Comparison of ENCODE assay signal across 25 cellular contexts in genomic region chr2:176112375-176113302, GRCh38. TPM values are rescaled to one million over a fixed set of nuclear protein-coding genes. Genes with fewer than 3 reads are reported as not detected.
DNase-seq lines count a peak whose midpoint lies in the region; ATAC-seq and TF ChIP-seq lines count a peak whose summit lies in the region.
"Had no signal": no experiment of that assay in that cellular context is flagged by ENCODE, and none has a peak within 500 bp of the region (broad histone marks: within the 10 kb centered on the region; RNA-seq: fewer than 3 reads in every experiment).

No MANE protein-coding gene starts in this region.

- peaks cover 8% of the 10 kb centered on the region for H3K4me1 Mint-ChIP-seq in activated naive CD8-positive, alpha-beta T cell (ENCODE audit: low read depth)
- H3K4me1 Mint-ChIP-seq in activated naive CD8-positive, alpha-beta T cell treated with anti-CD3 and anti-CD28 coated beads, Interleukin-2, amount 50 U/mL, for 24 hours = peaks cover 7% of the 10 kb centered on the region
- H3K4me1 Mint-ChIP-seq in nephron = peaks cover 25% of the 10 kb centered on the region

- no peak overlapping the region for H3K4me3 ChIP-seq in colonic mucosa
- H3K4me3 ChIP-seq: adrenal gland, HAP-1, upper lobe of left lung had no signal

- no peak for DNase-seq in activated naive CD8-positive, alpha-beta T cell treated with anti-CD3 and anti-CD28 coated beads, Interleukin-2, amount 50 U/mL, for 24 hours
- no peak for DNase-seq in colonic mucosa
- DNase-seq in NCI-H510A (lab: John Stamatoyannopoulos, UW) = no peak
- DNase-seq in dedifferentiated amniotic fluid mesenchymal stem cell (ENCODE audit: extremely low spot score) = no peak
- no peak for DNase-seq in G401 (ENCODE audit: low spot score)
- DNase-seq: activated CD4-positive, alpha-beta T cell treated with anti-CD3 and anti-CD28 coated beads for 36 hours; adrenal gland; mesendoderm; naive thymus-derived CD4-positive, alpha-beta T cell; NCI-H187; NCI-H345; SJCRH30; stimulated activated CD8-positive, alpha-beta memory T cell treated with anti-CD3 and anti-CD28 coated beads, Interleukin-4, amount 100 ng/mL, for 48 hours had no signal

- H3K27me3 Mint-ChIP-seq in activated naive CD8-positive, alpha-beta T cell = peaks cover 55% of the 10 kb centered on the region
- peaks cover 87% of the 10 kb centered on the region for H3K27me3 Mint-ChIP-seq in activated naive CD8-positive, alpha-beta T cell treated with anti-CD3 and anti-CD28 coated beads, Interleukin-2, amount 50 U/mL, for 24 hours
- peaks cover 97% of the 10 kb centered on the region for H3K27me3 Mint-ChIP-seq in nephron (ENCODE audit: low read depth)

- H3K27ac Mint-ChIP-seq in activated naive CD8-positive, alpha-beta T cell = peak overlapping the region; percentile 22
- H3K27ac Mint-ChIP-seq in activated naive CD8-positive, alpha-beta T cell treated with anti-CD3 and anti-CD28 coated beads, Interleukin-2, amount 50 U/mL, for 24 hours = no peak overlapping the region
- peak overlapping the region in 2 of 3 experiments; percentile 85 to 99 for H3K27ac Mint-ChIP-seq in nephron
- H3K27ac Mint-ChIP-seq: activated CD4-positive, alpha-beta T cell treated with anti-CD3 and anti-CD28 coated beads for 36 hours; activated T-helper 2 cell treated with anti-CD3 and anti-CD28 coated beads, Interferon-gamma antibody, Interleukin-2, Interleukin-4, amounts not matched to agents 10 μg/mL and 5 μg/mL and 100 μg/mL, durations not matched to agents 14 hours and 24 hours and 36 hours had no signal

- H3K27ac ChIP-seq in colonic mucosa = no peak overlapping the region
- H3K27ac ChIP-seq: adrenal gland, C4-2B, KMS-11, parathyroid adenoma, upper lobe of left lung had no signal

- H3K9me3 Mint-ChIP-seq in activated naive CD8-positive, alpha-beta T cell (ENCODE audit: low read depth) = no peaks in the 10 kb centered on the region
- peaks cover 15% of the 10 kb centered on the region for H3K9me3 Mint-ChIP-seq in activated naive CD8-positive, alpha-beta T cell treated with anti-CD3 and anti-CD28 coated beads, Interleukin-2, amount 50 U/mL, for 24 hours
- H3K9me3 Mint-ChIP-seq in nephron = no peaks in the 10 kb centered on the region
- H3K9me3 Mint-ChIP-seq: activated T-helper 2 cell treated with anti-CD3 and anti-CD28 coated beads, Interferon-gamma antibody, Interleukin-2, Interleukin-4, amounts not matched to agents 10 μg/mL and 5 μg/mL and 100 μg/mL, durations not matched to agents 14 hours and 24 hours and 36 hours had no signal

- peak overlapping the region; percentile 12 to 53 for H3K9ac ChIP-seq in colonic mucosa (ENCODE audit: low read depth in 2 of 2, low read length in 2 of 2)
- H3K9ac ChIP-seq: KMS-11, parathyroid adenoma had no signal

- H3K4me1 ChIP-seq in colonic mucosa = no peaks in the 10 kb centered on the region
- H3K4me1 ChIP-seq: adrenal gland, HAP-1, parathyroid adenoma had no signal

- no peak overlapping the region for H3K4me3 Mint-ChIP-seq in activated naive CD8-positive, alpha-beta T cell
- H3K4me3 Mint-ChIP-seq in activated naive CD8-positive, alpha-beta T cell treated with anti-CD3 and anti-CD28 coated beads, Interleukin-2, amount 50 U/mL, for 24 hours = no peak overlapping the region
- H3K4me3 Mint-ChIP-seq in nephron = peak overlapping the region; percentile 58 to 78 (median 76)
- H3K4me3 Mint-ChIP-seq: activated CD4-positive, alpha-beta T cell treated with anti-CD3 and anti-CD28 coated beads for 36 hours; T-helper 1 cell treated with Interleukin-12 subunit alpha and Interleukin-12 subunit beta and Interleukin-4 antibody, amounts not matched to agents 30 μg/mL and 1 μg/mL, for 36 hours had no signal

- no peak for ATAC-seq in activated naive CD8-positive, alpha-beta T cell treated with anti-CD3 and anti-CD28 coated beads, Interleukin-2, amount 50 U/mL, for 24 hours
- ATAC-seq: activated CD4-positive, alpha-beta T cell treated with anti-CD3 and anti-CD28 coated beads for 36 hours; left lobe of liver; naive thymus-derived CD4-positive, alpha-beta T cell; sciatic nerve had no signal

- intact Hi-C loops in colonic mucosa (cut with DNase I) = no loop called here

- H3K36me3 ChIP-seq in colonic mucosa = no peaks in the 10 kb centered on the region
- H3K36me3 ChIP-seq: adrenal gland, HAP-1, SJCRH30, upper lobe of left lung had no signal

- no peaks in the 10 kb centered on the region for H3K9me3 ChIP-seq in colonic mucosa
- H3K9me3 ChIP-seq: adrenal gland, HAP-1, SJCRH30, upper lobe of left lung had no signal

- in situ Hi-C loops in G401 (cut with HindIII; ENCODE audit: low sequenced_read_pairs) = no loop called here

- TF ChIP-seq CTCF in colonic mucosa (IDR thresholded peaks at IDR 0.05) = no peak
- no peak for TF ChIP-seq CTCF in nephron (IDR thresholded peaks at IDR 0.05; ENCODE audit: unreplicated experiment in 3 of 3)

- peaks cover 4% of the 10 kb centered on the region for H3K36me3 Mint-ChIP-seq in activated naive CD8-positive, alpha-beta T cell
- peaks cover 9% of the 10 kb centered on the region for H3K36me3 Mint-ChIP-seq in activated naive CD8-positive, alpha-beta T cell treated with anti-CD3 and anti-CD28 coated beads, Interleukin-2, amount 50 U/mL, for 24 hours (ENCODE audit: low read depth)
- H3K36me3 Mint-ChIP-seq in nephron (ENCODE audit: low read depth) = peaks cover 59% of the 10 kb centered on the region

- peaks cover 94% of the 10 kb centered on the region for H3K27me3 ChIP-seq in colonic mucosa
- H3K27me3 ChIP-seq: SJCRH30 had no signal

RNA-seq across cellular contexts. Expression of gene HOXD10, which starts 3.9 kb away (rescaled TPM):
- 1 to 10 TPM in 1 of 2 donors, under 1 TPM in 1; 0.32 to 1.9 TPM for total RNA-seq in colonic mucosa
- total RNA-seq in G401 (2014; rRNA removed; shearing (Covaris generic)) = not detected in 2 replicates
- total RNA-seq: activated CD4-positive, alpha-beta T cell treated with anti-CD3 and anti-CD28 coated beads for 36 hours; activated T-helper 2 cell treated with anti-CD3 and anti-CD28 coated beads, Interferon-gamma antibody, Interleukin-2, Interleukin-4, amounts not matched to agents 10 μg/mL and 5 μg/mL and 100 μg/mL, durations not matched to agents 14 hours and 24 hours and 36 hours; fibroblast of lung; left lobe of liver; naive thymus-derived CD4-positive, alpha-beta T cell had no signal

RNA-seq across cellular contexts. Expression of gene HOXD11, which starts 5.6 kb away (rescaled TPM):
- total RNA-seq in colonic mucosa = 1 to 10 TPM in 1 of 2 donors, under 1 TPM in 1; 0.25 to 1.6 TPM
- total RNA-seq in G401 (2014; rRNA removed; shearing (Covaris generic)) = not detected in 2 replicates
- total RNA-seq: activated CD4-positive, alpha-beta T cell treated with anti-CD3 and anti-CD28 coated beads for 36 hours; activated T-helper 2 cell treated with anti-CD3 and anti-CD28 coated beads, Interferon-gamma antibody, Interleukin-2, Interleukin-4, amounts not matched to agents 10 μg/mL and 5 μg/mL and 100 μg/mL, durations not matched to agents 14 hours and 24 hours and 36 hours; adrenal gland; fibroblast of lung; left lobe of liver; naive thymus-derived CD4-positive, alpha-beta T cell; upper lobe of left lung had no signal

RNA-seq across cellular contexts. Expression of gene HOXD9, which starts 9.9 kb away (rescaled TPM):
- 1 to 10 TPM in 1 of 2 donors, under 1 TPM in 1; 0.86 to 1.7 TPM for total RNA-seq in colonic mucosa
- total RNA-seq in G401 (2014; rRNA removed; shearing (Covaris generic)) = 6.6 and 10.6 TPM in 2 replicates
- total RNA-seq: activated CD4-positive, alpha-beta T cell treated with anti-CD3 and anti-CD28 coated beads for 36 hours; activated T-helper 2 cell treated with anti-CD3 and anti-CD28 coated beads, Interferon-gamma antibody, Interleukin-2, Interleukin-4, amounts not matched to agents 10 μg/mL and 5 μg/mL and 100 μg/mL, durations not matched to agents 14 hours and 24 hours and 36 hours; fibroblast of lung; left lobe of liver; naive thymus-derived CD4-positive, alpha-beta T cell had no signal

RNA-seq across cellular contexts. Expression of gene HOXD12, which starts 13.0 kb away (rescaled TPM):
- total RNA-seq in colonic mucosa = not detected
- total RNA-seq in G401 (2014; rRNA removed; shearing (Covaris generic)) = not detected in 2 replicates
- total RNA-seq: activated CD4-positive, alpha-beta T cell treated with anti-CD3 and anti-CD28 coated beads for 36 hours; activated T-helper 2 cell treated with anti-CD3 and anti-CD28 coated beads, Interferon-gamma antibody, Interleukin-2, Interleukin-4, amounts not matched to agents 10 μg/mL and 5 μg/mL and 100 μg/mL, durations not matched to agents 14 hours and 24 hours and 36 hours; adrenal gland; fibroblast of lung; left lobe of liver; naive thymus-derived CD4-positive, alpha-beta T cell; sciatic nerve; upper lobe of left lung had no signal

RNA-seq across cellular contexts. Expression of gene HOXD8, which starts 16.9 kb away (rescaled TPM):
- total RNA-seq in colonic mucosa = 1 to 10 TPM; 3.1 to 4.6 TPM
- total RNA-seq in G401 (2014; rRNA removed; shearing (Covaris generic)) = 4.1 and 4.2 TPM in 2 replicates
- total RNA-seq: activated CD4-positive, alpha-beta T cell treated with anti-CD3 and anti-CD28 coated beads for 36 hours; activated T-helper 2 cell treated with anti-CD3 and anti-CD28 coated beads, Interferon-gamma antibody, Interleukin-2, Interleukin-4, amounts not matched to agents 10 μg/mL and 5 μg/mL and 100 μg/mL, durations not matched to agents 14 hours and 24 hours and 36 hours; fibroblast of lung; left lobe of liver; naive thymus-derived CD4-positive, alpha-beta T cell had no signal

Comparison
In these comparisons a context has a peak if more than half of its experiments do, and no peak if none do; other contexts are left out.
1. H3K4me3 Mint-ChIP-seq: peak in nephron (3 of 3); none in activated naive CD8-positive, alpha-beta T cell (single experiment) and activated naive CD8-positive, alpha-beta T cell treated with anti-CD3 and anti-CD28 coated beads, Interleukin-2, amount 50 U/mL, for 24 hours (single experiment).